1 cellular context compared by ENCODE assay signal in the genomic region with DNA sequence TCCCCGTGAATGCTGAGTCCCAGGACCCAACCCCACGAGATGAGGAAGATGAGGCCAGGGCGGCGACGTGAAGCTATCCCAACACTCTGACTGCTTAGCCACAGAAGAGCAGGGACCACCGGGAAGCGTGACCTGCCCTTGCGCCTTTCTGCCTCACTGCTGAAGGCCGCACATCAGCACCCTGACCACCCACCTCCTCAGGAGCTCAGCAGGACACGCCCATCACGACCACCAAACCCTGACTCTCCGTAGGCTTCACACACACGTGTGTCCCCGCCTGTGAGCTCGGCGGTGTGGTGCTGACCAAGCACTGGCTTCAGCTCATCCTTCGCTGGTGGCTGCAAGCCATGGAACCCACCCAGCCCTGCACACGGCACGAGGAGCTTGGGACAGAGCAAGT.
TF ChIP-seq lines count a peak whose summit lies in the region.

No MANE protein-coding gene starts in this region.

TF ChIP-seq in A549, 52 proteins besides CTCF, POLR2A, EP300 and RAD21:
- TF ChIP-seq PBX3 (IDR thresholded peaks at IDR 0.05) (no peak), MAFK (IDR thresholded peaks at IDR 0.05; ENCODE audit: partially characterized antibody) (no peak)
